Comparison of ENCODE assay signal across 9 cellular contexts in genomic region chr7:64533756-64534155, GRCh38. TPM values are rescaled to one million over a fixed set of nuclear protein-coding genes. Genes with fewer than 3 reads are reported as not detected.
"Had no signal": no experiment of that assay in that cellular context is flagged by ENCODE, and none has a peak within 500 bp of the region (broad histone marks: within the 10 kb centered on the region; RNA-seq: fewer than 3 reads in every experiment).

No MANE protein-coding gene starts in this region.

- ATAC-seq: HCT116, K562 had no signal

- H3K27ac Mint-ChIP-seq: HFFc6 had no signal

- H3K4me1 ChIP-seq: HAP-1 had no signal

- H3K4me3 ChIP-seq: GM23248, HAP-1, K562 had no signal

- DNase-seq: GM23248, GOT3, H7, HFFc6, IMR-90, KG1 had no signal

- H3K27ac ChIP-seq: GM23248 had no signal

- H3K4me3 Mint-ChIP-seq: HFFc6 had no signal

- H3K9me3 ChIP-seq: HAP-1 had no signal

- H2AFZ ChIP-seq: GM23248 had no signal

RNA-seq across cellular contexts. Expression of gene ZNF680, which starts 29.1 kb away (rescaled TPM):
- total RNA-seq: H7 had no signal
